Comparison of ENCODE assay signal across 30 cellular contexts in the genomic region with DNA sequence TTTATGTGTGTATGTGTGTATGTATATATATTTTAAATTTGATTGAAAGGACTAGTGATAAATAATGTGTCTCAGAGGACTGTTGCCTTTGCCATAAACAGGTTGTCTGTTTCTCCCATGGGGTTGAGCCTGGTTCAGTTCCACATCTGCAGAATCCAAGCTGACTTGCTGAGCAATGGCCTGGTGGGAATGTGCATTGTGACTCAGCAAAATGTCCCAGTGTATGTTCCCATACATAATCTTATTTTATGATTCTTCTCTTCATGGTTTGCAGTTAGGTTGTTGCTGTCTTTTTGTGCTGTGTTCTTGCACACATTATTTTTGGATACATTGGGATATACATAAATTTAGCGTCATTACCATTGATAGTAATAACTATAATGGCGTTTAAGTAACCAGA.
"Had no signal": no experiment of that assay in that cellular context is flagged by ENCODE, and none has a peak within 500 bp of the region (broad histone marks: within the 10 kb centered on the region; RNA-seq: fewer than 3 reads in every experiment).

No MANE protein-coding gene starts in this region.

- H3K27me3 ChIP-seq: breast epithelium, pancreas, uterus had no signal

- H3K27ac ChIP-seq: breast epithelium, pancreas, prostate gland, uterus, VCaP had no signal

- H3K9me3 ChIP-seq: breast epithelium, pancreas, prostate gland, uterus had no signal

- H3K4me2 ChIP-seq: smooth muscle cell had no signal

- ATAC-seq: activated naive CD4-positive, alpha-beta T cell treated with anti-CD3 and anti-CD28 coated beads, Interleukin-2, amount 50 U/mL, for 72 hours; activated T-cell treated with anti-CD3 and anti-CD28 coated beads, Interleukin-2, amount 50 U/mL, for 72 hours; esophagus mucosa; left colon; naive thymus-derived CD4-positive, alpha-beta T cell; pancreas; stimulated activated memory B cell treated with anti-CD40 and anti-IgM and Interleukin-4, amounts not matched to agents 10 μg/mL and 1 μg/mL and 100 μg/mL, for 72 hours; stimulated activated naive CD8-positive, alpha-beta T cell treated with anti-CD3 and anti-CD28 coated beads, Interleukin-15, amount 100 ng/mL, for 72 hours had no signal

- H3K36me3 ChIP-seq: breast epithelium, pancreas, prostate gland, uterus had no signal

- DNase-seq: activated CD4-positive, alpha-beta T cell treated with anti-CD3 and anti-CD28 coated beads for 4 hours; activated CD4-positive, alpha-beta T cell treated with anti-CD3 and anti-CD28 coated beads, Interleukin-2, amount 50 U/mL, for 4 hours; activated naive CD4-positive, alpha-beta T cell; activated T-cell treated with anti-CD3 and anti-CD28 coated beads for 4 hours; activated T-cell treated with anti-CD3 and anti-CD28 coated beads, Interleukin-2, amount 50 U/mL, for 72 hours; central memory CD4-positive, alpha-beta T cell; endodermal cell; foreskin fibroblast; head of caudate nucleus; hypothalamus; immature natural killer cell; kidney; left colon; mammary epithelial cell; naive thymus-derived CD4-positive, alpha-beta T cell; nucleus accumbens; pancreas; stimulated activated CD4-positive, alpha-beta T cell treated with anti-CD3 and anti-CD28 coated beads, Interleukin-1b, Interleukin-23, amount 100 ng/mL, for 48 hours; stimulated activated CD4-positive, alpha-beta T cell treated with anti-CD3 and anti-CD28 coated beads, Interleukin-4, amount 100 ng/mL, for 4 hours; stimulated activated CD8-positive, alpha-beta memory T cell treated with anti-CD3 and anti-CD28 coated beads, Interleukin-4, amount 100 ng/mL, for 48 hours; stimulated activated naive CD8-positive, alpha-beta T cell treated with anti-CD3 and anti-CD28 coated beads, Interleukin-15, amount 100 ng/mL, for 72 hours; substantia nigra; uterus had no signal

- H3K4me3 ChIP-seq: breast epithelium, pancreas, prostate gland, smooth muscle cell, uterus had no signal

- H3K4me1 ChIP-seq: breast epithelium, pancreas, prostate gland, uterus had no signal
